1 cellular context compared by ENCODE assay signal in genomic region chr18:28159055-28159454, GRCh38.
TF ChIP-seq lines count a peak whose summit lies in the region.

No MANE protein-coding gene starts in this region.

TF ChIP-seq in A549, 52 proteins besides CTCF, POLR2A, EP300 and RAD21:
- TF ChIP-seq RCOR1 (IDR thresholded peaks at IDR 0.05; ENCODE audit: low read depth, low read length) (no peak), CEBPB (IDR thresholded peaks at IDR 0.05) (no peak), BCL3 (IDR thresholded peaks at IDR 0.05) (no peak), FOSB (CRISPR knock-in tag; IDR thresholded peaks at IDR 0.05) (no peak), SMC3 (IDR thresholded peaks at IDR 0.05) (no peak), PHF8 (IDR thresholded peaks at IDR 0.05; ENCODE audit: borderline replicate concordance, low read depth) (no peak), ZFP36 (IDR thresholded peaks at IDR 0.05; ENCODE audit: borderline replicate concordance, partially characterized antibody) (no peak), CBX2 (IDR thresholded peaks at IDR 0.05; ENCODE audit: borderline replicate concordance, low read depth) (no peak), ZC3H11A (IDR thresholded peaks at IDR 0.05) (no peak), HEYL (CRISPR knock-in tag; IDR thresholded peaks at IDR 0.05) (no peak), PBX3 (IDR thresholded peaks at IDR 0.05) (no peak), ZSCAN20 (CRISPR knock-in tag; IDR thresholded peaks at IDR 0.05) (no peak), MAFK (IDR thresholded peaks at IDR 0.05; ENCODE audit: partially characterized antibody) (no peak), TFCP2L1 (CRISPR knock-in tag; IDR thresholded peaks at IDR 0.05) (no peak), BHLHE40 (IDR thresholded peaks at IDR 0.05; ENCODE audit: low read depth, low read length) (no peak), SREBF2 (IDR thresholded peaks at IDR 0.05) (no peak), CHD4 (IDR thresholded peaks at IDR 0.05; ENCODE audit: borderline replicate concordance) (no peak), FOXS1 (CRISPR knock-in tag; IDR thresholded peaks at IDR 0.05) (no peak), E2F6 (IDR thresholded peaks at IDR 0.05; ENCODE audit: borderline replicate concordance, low read depth) (no peak)
